ENCODE assay signal across 8 cellular contexts in the genomic region with DNA sequence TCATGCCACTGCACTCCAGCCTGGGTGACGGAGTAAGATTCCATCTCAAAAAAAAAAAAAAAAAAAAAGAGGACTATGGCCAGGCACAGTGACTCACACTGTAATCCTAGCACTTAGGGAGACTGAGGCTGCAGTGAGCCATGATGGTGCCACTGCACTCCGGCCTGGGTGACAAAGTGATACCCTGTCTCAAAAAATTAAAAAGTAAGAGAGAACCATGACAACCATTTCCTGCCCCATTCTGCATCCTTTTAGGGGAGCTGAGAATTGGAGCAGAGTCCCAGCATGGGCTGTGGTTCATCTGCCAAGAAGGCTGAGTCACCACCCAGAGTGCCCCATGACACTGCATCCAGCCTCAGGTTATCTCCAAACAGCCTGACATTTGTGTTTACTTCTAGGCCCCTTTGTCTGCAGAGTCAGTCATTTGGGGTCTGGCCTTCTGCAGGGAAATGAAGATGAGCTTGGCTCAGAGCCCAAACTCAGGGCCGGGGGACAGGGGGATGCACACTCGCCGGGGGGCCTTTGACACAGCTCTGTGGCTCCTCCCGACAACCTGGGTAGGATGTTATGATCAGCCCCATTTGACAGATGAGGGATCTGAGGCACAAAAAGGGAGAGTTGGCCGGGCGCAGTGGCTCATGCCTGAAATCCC. TPM values are rescaled to one million over a fixed set of nuclear protein-coding genes. Genes with fewer than 3 reads are reported as not detected.
A peak's percentile ranks its signal among the peaks of the same experiment; 100 is the strongest.
DNase-seq lines count a peak whose midpoint lies in the region; ATAC-seq and TF ChIP-seq lines count a peak whose summit lies in the region.

No MANE protein-coding gene starts in this region.

- no peaks in the 10 kb centered on the region for H3K27me3 Mint-ChIP-seq in mesothelial cell of epicardium (ENCODE audit: low read depth)

- H3K9me3 Mint-ChIP-seq in mesothelial cell of epicardium = no peaks in the 10 kb centered on the region

- TF ChIP-seq CTCF in cardiac fibroblast (IDR thresholded peaks at IDR 0.05; ENCODE audit: low read depth, low read length) (no peak), mesothelial cell of epicardium (IDR thresholded peaks at IDR 0.05; ENCODE audit: unreplicated experiment) (no peak)

- no peaks in the 10 kb centered on the region for H3K36me3 Mint-ChIP-seq in mesothelial cell of epicardium

- peak; percentile 87 for DNase-seq in H4 (ENCODE audit: low spot score)
- DNase-seq in NCI-H226 = peak; percentile 52
- peak; percentile 83 to 85 for DNase-seq in cardiac fibroblast (ENCODE audit: low read depth in 2 of 2)
- no peak for DNase-seq in mesothelial cell of epicardium (ENCODE audit: low spot score in 2 of 2, unreplicated experiment in 2 of 2)
- DNase-seq in HAP-1 (ENCODE audit: low spot score in 2 of 2) = no peak
- no peak for DNase-seq in activated gamma-delta T cell (lab: John Stamatoyannopoulos, UW)

- H3K36me3 ChIP-seq in HAP-1 (replicated peaks) = no peaks in the 10 kb centered on the region

- H3K4me3 Mint-ChIP-seq in mesothelial cell of epicardium = no peak overlapping the region

- in situ Hi-C loops in HAP-1 (cut with MboI; ENCODE audit: low sequenced_read_pairs) = no loop called here

- no peaks in the 10 kb centered on the region for H3K4me1 ChIP-seq in HAP-1

- no peaks in the 10 kb centered on the region for H3K9me3 ChIP-seq in HAP-1

- peak overlapping the region; percentile 2 for H3K27ac Mint-ChIP-seq in mesothelial cell of epicardium

- H3K4me3 ChIP-seq in cardiac fibroblast (replicated peaks in 1 of 2; ENCODE audit: low read depth in 2 of 2, low read length in 2 of 2) (no peak overlapping the region), HAP-1 (no peak overlapping the region)

- H3K27me3 ChIP-seq in HAP-1 (ENCODE audit: low read depth) = 0 out of 2 replicates have a peak, but pooled peaks cover 3% of the 10 kb centered on the region

- peaks cover 36% of the 10 kb centered on the region for H3K4me1 Mint-ChIP-seq in mesothelial cell of epicardium

- ATAC-seq in HG02970 (IDR thresholded peaks at IDR 0.05; ENCODE audit: low FRiP score, unreplicated experiment) (no peak), HG03439 (IDR thresholded peaks at IDR 0.05; ENCODE audit: unreplicated experiment) (no peak)

RNA-seq across cellular contexts. Expression of a gene that starts 4.7 kb away (rescaled TPM):
- total RNA-seq in H4 (2014; rRNA removed; shearing (Covaris generic)) = 0.14 TPM in 1 of 2 replicates, not detected in the other
- total RNA-seq in mesothelial cell of epicardium = 15.6 to 18.3 TPM (median 17.7 TPM) in 3 replicates

RNA-seq across cellular contexts. Expression of a gene that starts 21.3 kb away (rescaled TPM):
- 22.8 and 23.1 TPM in 2 replicates for total RNA-seq in H4 (2014; rRNA removed; shearing (Covaris generic))
- 41.0 to 47.4 TPM (median 46.6 TPM) in 3 replicates for total RNA-seq in mesothelial cell of epicardium

RNA-seq across cellular contexts. Expression of a gene that starts 24.1 kb away (rescaled TPM):
- total RNA-seq in H4 (2014; rRNA removed; shearing (Covaris generic)) = 4.2 and 17.5 TPM in 2 replicates
- total RNA-seq in mesothelial cell of epicardium = 24.4 to 26.2 TPM (median 25.8 TPM) in 3 replicates

RNA-seq across cellular contexts. Expression of a gene that starts 55.3 kb away (rescaled TPM):
- total RNA-seq in H4 (2014; rRNA removed; shearing (Covaris generic)) = 23.1 and 28.1 TPM in 2 replicates
- total RNA-seq in mesothelial cell of epicardium = 35.4 to 37.5 TPM (median 36.7 TPM) in 3 replicates

RNA-seq across cellular contexts. Expression of a gene that starts 55.6 kb away (rescaled TPM):
- total RNA-seq in H4 (2014; rRNA removed; shearing (Covaris generic)) = 634 and 694 TPM in 2 replicates
- total RNA-seq in mesothelial cell of epicardium = 216 to 221 TPM (median 221 TPM) in 3 replicates

Comparison
In these comparisons a context has a peak if more than half of its experiments do, and no peak if none do; other contexts are left out.
1. DNase-seq: peak in H4 (single experiment), NCI-H226 (single experiment) and cardiac fibroblast (2 of 2); none in mesothelial cell of epicardium (0 of 2), HAP-1 (0 of 2) and activated gamma-delta T cell (single experiment).
2. RNA of a gene that starts 4.7 kb away (total RNA-seq): 15.6 to 18.3 TPM in mesothelial cell of epicardium; 0.14 TPM in H4; every median in the first group is over 10 times any median in the second.